In the genomic region with DNA sequence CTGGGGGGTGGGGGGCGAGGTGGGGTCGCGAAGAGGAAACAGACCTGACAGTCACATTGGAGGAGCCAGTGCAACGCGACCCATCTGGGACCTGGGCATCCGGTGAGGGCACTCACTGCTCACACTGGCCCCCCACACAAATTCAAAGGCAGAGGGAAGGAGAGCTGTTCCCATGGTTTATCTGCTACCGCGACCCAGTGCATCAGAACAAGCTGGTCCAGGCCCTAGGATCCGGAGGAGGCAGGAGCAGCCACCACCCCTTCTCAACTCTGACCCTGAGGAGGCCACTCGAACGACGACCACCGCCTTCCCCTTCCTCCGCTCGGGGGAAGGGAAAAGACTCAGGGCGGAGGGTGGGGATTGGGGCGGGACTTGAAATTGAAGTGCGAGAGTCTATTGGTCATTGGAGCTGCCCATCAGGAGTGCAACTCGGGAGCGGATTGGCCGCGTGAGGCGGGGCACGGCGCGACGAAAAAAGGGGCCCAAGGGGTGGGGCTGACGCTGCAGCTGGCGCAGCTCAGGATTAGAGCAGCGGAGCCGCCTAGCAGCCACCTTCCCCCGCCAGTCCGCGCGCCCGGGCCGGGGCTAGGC, we compare ENCODE assay signal across 9 cellular contexts. TPM values are rescaled to one million over a fixed set of nuclear protein-coding genes. Genes with fewer than 3 reads are reported as not detected.
DNase-seq lines count a peak whose midpoint lies in the region; ATAC-seq, FAIRE-seq and TF ChIP-seq lines count a peak whose summit lies in the region.
"Had no signal": no experiment of that assay in that cellular context is flagged by ENCODE, and none has a peak within 500 bp of the region (broad histone marks: within the 10 kb centered on the region; RNA-seq: fewer than 3 reads in every experiment).

CDK5R2 (plus strand) TSS at position 526 of the 591 bp plus-strand sequence. CDS start 155 bp downstream, outside the sequence.

- H2BK20ac ChIP-seq in H1 (ENCODE audit: low read length): no peak within 1 kb of the TSS

- H3K27ac Mint-ChIP-seq in activated CD8-positive, alpha-beta T cell treated with anti-CD3 and anti-CD28 coated beads, Interleukin-2, amount 10 ng/mL, durations not matched to agents 7 days and 5 days: peak within 1 kb of the TSS; percentile 51

- WGBS in H1 (ENCODE audit: extremely low coverage in 1 of 2, insufficient coverage in 1 of 2, insufficient read length in 1 of 2, insufficient replicate concordance in 2 of 2, low coverage in 1 of 2, low lambda C conversion rate in 2 of 2, missing lambda C conversion rate in 1 of 2), 2 experiments: 2% methylated on average over 10 of the region's 37 CpGs; no CpG with 5 or more reads in 1 of the 2 experiments
- WGBS in mesenchymal stem cell: 2% methylated on average over 23 of the region's 37 CpGs

- H4K5ac ChIP-seq in H1 (ENCODE audit: insufficient read length, low read depth, low read length): peak within 1 kb of the TSS; percentile 46

- no peak for FAIRE-seq in H1 (lab: Jason Lieb, UNC)
- FAIRE-seq: TTC549 had no signal

- CTCF ChIA-PET in activated CD8-positive, alpha-beta T cell treated with anti-CD3 and anti-CD28 coated beads, Interleukin-2, amount 10 ng/mL, durations not matched to agents 7 days and 5 days (lab: Charles Lee): interaction anchor here (0.8 to 2.1 kb wide), 5 partner anchors 18 to 83 kb away, joined by 3 to 7 read pairs (median 4); no protein-coding TSS in a partner anchor
- CTCF ChIA-PET in H1 (lab: Charles Lee; ENCODE audit: partially characterized antibody): interaction anchor here (0.6 to 6.8 kb wide), 9 partner anchors 20 to 198 kb away, joined by 3 to 50 read pairs (median 3); no protein-coding TSS in a partner anchor

- H3K14ac ChIP-seq in H1 (ENCODE audit: insufficient read length): no peak within 1 kb of the TSS
- H3K14ac ChIP-seq in mesenchymal stem cell (ENCODE audit: low read length in 2 of 2): no peak within 1 kb of the TSS

- H3K4me1 Mint-ChIP-seq in activated CD8-positive, alpha-beta T cell treated with anti-CD3 and anti-CD28 coated beads, Interleukin-2, amount 10 ng/mL, durations not matched to agents 7 days and 5 days (ENCODE audit: low read depth): peaks cover 7% of the 10 kb centered on the region

- H3K9me3 ChIP-seq in BLaER1 treated with 17β-estradiol and CSF1 and Interleukin-3, amounts not matched to agents 10 nM and 100 nM (replicated peaks in 1 of 11): peaks cover 0 to 5% (median 0%) of the 10 kb centered on the region in 11 experiments; a peak in 4 of 22 replicates
- H3K9me3 ChIP-seq in H1 (ENCODE audit: insufficient read depth in 2 of 2, low read depth in 1 of 2, low read length in 1 of 2): peaks cover 0 to 2% of the 10 kb centered on the region in 2 experiments; a peak in 1 of 4 replicates
- H3K9me3 ChIP-seq in mesenchymal stem cell (ENCODE audit: control insufficient read depth, low read length): peaks cover 2% of the 10 kb centered on the region

- no peaks in the 10 kb centered on the region for H3K9me3 Mint-ChIP-seq in activated CD8-positive, alpha-beta T cell treated with anti-CD3 and anti-CD28 coated beads, Interleukin-2, amount 10 ng/mL, durations not matched to agents 7 days and 5 days (ENCODE audit: insufficient read depth)

- no peak within 1 kb of the TSS for H2BK120ac ChIP-seq in H1 (replicated peaks; ENCODE audit: low read depth, low read length)
- no peak within 1 kb of the TSS for H2BK120ac ChIP-seq in mesenchymal stem cell (ENCODE audit: low read depth, low read length)

- H3K79me1 ChIP-seq in H1 (ENCODE audit: low read depth, low read length) (no peaks in the 10 kb centered on the region), mesenchymal stem cell (replicated peaks; ENCODE audit: low read length, poor library complexity, severe bottlenecking) (no peaks in the 10 kb centered on the region)

- H3K4me1 ChIP-seq in BLaER1 treated with 17β-estradiol and CSF1 and Interleukin-3, amounts not matched to agents 10 nM and 100 nM: peaks cover 10 to 23% (median 18%) of the 10 kb centered on the region in 10 experiments; a peak in 19 of 20 replicates
- peaks cover 9 to 29% (median 18%) of the 10 kb centered on the region in 4 experiments for H3K4me1 ChIP-seq in H1 (replicated peaks in 1 of 4; ENCODE audit: control insufficient read depth in 3 of 4, insufficient read depth in 4 of 4, low read length in 3 of 4)
- peaks cover 13% of the 10 kb centered on the region for H3K4me1 ChIP-seq in mesenchymal stem cell (ENCODE audit: control insufficient read depth, insufficient read depth, low read depth, low read length)

- H3K79me2 ChIP-seq in H1 (ENCODE audit: control insufficient read depth in 1 of 2, insufficient read depth in 2 of 2, low read length in 2 of 2): no peaks in the 10 kb centered on the region

- H3K36me3 ChIP-seq in BLaER1 treated with 17β-estradiol and CSF1 and Interleukin-3, amounts not matched to agents 10 nM and 100 nM: no peaks in the 10 kb centered on the region
- H3K36me3 ChIP-seq in H1 (ENCODE audit: control insufficient read depth in 2 of 4, insufficient read depth in 4 of 4, low read length in 3 of 4) (peaks cover 0 to 15% (median 0%) of the 10 kb centered on the region in 4 experiments; a peak in 1 of 8 replicates), mesenchymal stem cell (ENCODE audit: control insufficient read depth in 1 of 2, insufficient read depth in 2 of 2, low read depth in 1 of 2, low read length in 2 of 2) (no peaks in the 10 kb centered on the region)

- no peak within 1 kb of the TSS for H3K56ac ChIP-seq in H1 (replicated peaks; ENCODE audit: insufficient read length, low read depth, low read length)

- H2BK15ac ChIP-seq in H1 (ENCODE audit: low read length) (peak within 1 kb of the TSS; percentile 100; the same call in 1 of the 2 replicates), mesenchymal stem cell (ENCODE audit: low read depth, poor library complexity, severe bottlenecking) (no peak within 1 kb of the TSS)

- H3K18ac ChIP-seq in H1 (ENCODE audit: extremely low read depth, low read length): peak within 1 kb of the TSS; percentile 84; the same call in 1 of the 2 replicates
- no peak within 1 kb of the TSS for H3K18ac ChIP-seq in mesenchymal stem cell (ENCODE audit: low read depth in 1 of 2, low read length in 2 of 2)

- H3K27me3 ChIP-seq in BLaER1 treated with 17β-estradiol and CSF1 and Interleukin-3, amounts not matched to agents 10 nM and 100 nM: peaks cover 48 to 67% (median 55%) of the 10 kb centered on the region in 11 experiments
- H3K27me3 ChIP-seq in H1 (replicated peaks in 1 of 4; ENCODE audit: control insufficient read depth in 3 of 4, extremely low read depth in 1 of 4, insufficient read depth in 3 of 4, low read length in 3 of 4): peaks cover 31 to 69% (median 54%) of the 10 kb centered on the region in 4 experiments
- H3K27me3 ChIP-seq in mesenchymal stem cell (ENCODE audit: control insufficient read depth in 1 of 2, insufficient read depth in 1 of 2, low read length in 2 of 2): peaks cover 93 to 94% of the 10 kb centered on the region in 2 experiments

- no peak for TF ChIP-seq RAD21 in H1 (IDR thresholded peaks at IDR 0.05 in 1 of 2, conservative IDR thresholded peaks at IDR 0.05 in 1 of 2; ENCODE audit: low read depth in 2 of 2, low read length in 2 of 2)

- POLR2A ChIA-PET in activated CD8-positive, alpha-beta T cell treated with anti-CD3 and anti-CD28 coated beads, Interleukin-2, amount 10 ng/mL, durations not matched to agents 7 days and 5 days (lab: Charles Lee): no interaction called here
- POLR2A ChIA-PET in H1 (lab: Charles Lee; ENCODE audit: partially characterized antibody): interaction anchor here (0.9 to 1.4 kb wide), 4 partner anchors 9 to 32 kb away, joined by 4 to 5 read pairs (median 4); no protein-coding TSS in a partner anchor

- H2BK12ac ChIP-seq in H1 (ENCODE audit: low read depth, low read length) (peak within 1 kb of the TSS; percentile 44; the same call in 1 of the 2 replicates), mesenchymal stem cell (ENCODE audit: low read length in 2 of 2) (no peak within 1 kb of the TSS)

- no peak within 1 kb of the TSS; the same call in 1 of the 2 replicates for H4K8ac ChIP-seq in H1 (ENCODE audit: extremely low read depth, insufficient read depth, low read length)
- no peak within 1 kb of the TSS for H4K8ac ChIP-seq in mesenchymal stem cell (ENCODE audit: low read length)

- peak within 1 kb of the TSS; percentile 59 to 75 (median 66) for H3K4me3 ChIP-seq in BLaER1 treated with 17β-estradiol and CSF1 and Interleukin-3, amounts not matched to agents 10 nM and 100 nM
- H3K4me3 ChIP-seq in H1 (ENCODE audit: extremely low read depth in 1 of 4, insufficient read depth in 2 of 4, low read depth in 3 of 4, low read length in 4 of 4): peak within 1 kb of the TSS; percentile 61 to 74 (median 68)
- H3K4me3 ChIP-seq in mesenchymal stem cell (ENCODE audit: insufficient read depth in 1 of 2, low read depth in 1 of 2, low read length in 2 of 2): peak within 1 kb of the TSS; percentile 23 to 58

- peak within 1 kb of the TSS; percentile 47 for H3K4me3 Mint-ChIP-seq in activated CD8-positive, alpha-beta T cell treated with anti-CD3 and anti-CD28 coated beads, Interleukin-2, amount 10 ng/mL, durations not matched to agents 7 days and 5 days

- DNase-seq in GM19240 (ENCODE audit: insufficient read length, low spot score): peak; percentile 94
- DNase-seq in NCI-H460 (ENCODE audit: extremely low read depth, low read depth): peak; percentile 84
- peak; percentile 80 for DNase-seq in activated CD8-positive, alpha-beta T cell treated with anti-CD3 and anti-CD28 coated beads, Interleukin-2, amount 10 ng/mL, durations not matched to agents 7 days and 5 days
- DNase-seq in H1 (ENCODE audit: low read depth in 1 of 2, low spot score in 2 of 2): peak; percentile 74 to 98
- DNase-seq in mesenchymal stem cell: peak; percentile 70
- peak; percentile 56 for DNase-seq in stimulated activated CD8-positive, alpha-beta memory T cell treated with anti-CD3 and anti-CD28 coated beads, Interleukin-15, amount 100 ng/mL, for 24 hours (ENCODE audit: low read depth)

- no peak for TF ChIP-seq EP300 in H1 (IDR thresholded peaks at IDR 0.05; ENCODE audit: borderline replicate concordance in 1 of 2, low read depth in 2 of 2, low read length in 2 of 2)

- H2BK5ac ChIP-seq in H1 (ENCODE audit: low read depth, low read length) (0 out of 2 replicates have a peak within 1 kb of the TSS, but pooled peaks have one; percentile 15), mesenchymal stem cell (ENCODE audit: low read depth, low read length, poor library complexity, severe bottlenecking) (no peak within 1 kb of the TSS)

- no peak for TF ChIP-seq POLR2A in H1 (IDR thresholded peaks at IDR 0.05; ENCODE audit: control extremely low read depth in 1 of 2, low read depth in 2 of 2, low read length in 2 of 2)

- peak within 1 kb of the TSS; percentile 89 to 100 (median 98) for H3K4me2 ChIP-seq in BLaER1 treated with 17β-estradiol and CSF1 and Interleukin-3, amounts not matched to agents 10 nM and 100 nM
- H3K4me2 ChIP-seq in H1 (ENCODE audit: insufficient read depth in 1 of 2, low read depth in 2 of 2, low read length in 2 of 2): peak within 1 kb of the TSS; percentile 84 to 95
- peak within 1 kb of the TSS; percentile 70 for H3K4me2 ChIP-seq in mesenchymal stem cell (ENCODE audit: low read length, poor library complexity, severe bottlenecking)

- peak within 1 kb of the TSS; percentile 97 for H2AFZ ChIP-seq in H1 (ENCODE audit: low read length)
- no peak within 1 kb of the TSS for H2AFZ ChIP-seq in mesenchymal stem cell (ENCODE audit: low read depth, low read length)

- H3K9ac ChIP-seq in BLaER1 treated with 17β-estradiol and CSF1 and Interleukin-3, amounts not matched to agents 10 nM and 100 nM: peak within 1 kb of the TSS in 10 of 11 experiments; percentile 48 to 71 (median 63); a peak in 19 of 22 replicates
- H3K9ac ChIP-seq in H1 (replicated peaks in 1 of 4; ENCODE audit: extremely low read depth in 1 of 4, low read depth in 3 of 4, low read length in 3 of 4) (peak within 1 kb of the TSS in 1 of 4 experiments; percentile 80; a peak in 2 of 7 replicates), mesenchymal stem cell (ENCODE audit: low read length) (no peak within 1 kb of the TSS)

- H3K23ac ChIP-seq in H1 (ENCODE audit: insufficient read length) (no peak within 1 kb of the TSS), mesenchymal stem cell (ENCODE audit: low read length in 2 of 2) (peak within 1 kb of the TSS in 1 of 2 experiments; percentile 86)

- H2AK5ac ChIP-seq in H1 (ENCODE audit: low read depth, low read length) (0 out of 2 replicates have a peak within 1 kb of the TSS, but pooled peaks have one; percentile 15), mesenchymal stem cell (ENCODE audit: low read length, severe bottlenecking) (no peak within 1 kb of the TSS)

- peaks cover 0 to 31% (median 12%) of the 10 kb centered on the region in 11 experiments; a peak in 12 of 22 replicates for H4K20me1 ChIP-seq in BLaER1 treated with 17β-estradiol and CSF1 and Interleukin-3, amounts not matched to agents 10 nM and 100 nM
- H4K20me1 ChIP-seq in H1 (replicated peaks in 1 of 2; ENCODE audit: control insufficient read depth in 1 of 2, insufficient read depth in 2 of 2, low read length in 2 of 2): peaks cover 2 to 12% of the 10 kb centered on the region in 2 experiments

- H3K27ac ChIP-seq in BLaER1 treated with 17β-estradiol and CSF1 and Interleukin-3, amounts not matched to agents 10 nM and 100 nM: no peak within 1 kb of the TSS
- H3K27ac ChIP-seq in H1 (ENCODE audit: low read depth, low read length): no peak within 1 kb of the TSS
- no peak within 1 kb of the TSS for H3K27ac ChIP-seq in mesenchymal stem cell (ENCODE audit: low read length, poor library complexity, severe bottlenecking)

- H3K36me3 Mint-ChIP-seq in activated CD8-positive, alpha-beta T cell treated with anti-CD3 and anti-CD28 coated beads, Interleukin-2, amount 10 ng/mL, durations not matched to agents 7 days and 5 days (ENCODE audit: low read depth): peaks cover 4% of the 10 kb centered on the region

- H3K27me3 Mint-ChIP-seq in activated CD8-positive, alpha-beta T cell treated with anti-CD3 and anti-CD28 coated beads, Interleukin-2, amount 10 ng/mL, durations not matched to agents 7 days and 5 days (ENCODE audit: low read depth): peaks cover 73% of the 10 kb centered on the region

- peaks cover 12% of the 10 kb centered on the region for H3K23me2 ChIP-seq in H1 (ENCODE audit: low read depth, low read length)

- TF ChIP-seq CTCF in H1 (IDR thresholded peaks at IDR 0.05; ENCODE audit: control extremely low read depth in 1 of 3, insufficient read depth in 1 of 3, low read depth in 1 of 3, low read length in 3 of 3): no peak

- H3K4ac ChIP-seq in H1 (replicated peaks; ENCODE audit: insufficient read length, low read depth, low read length) (no peak within 1 kb of the TSS), mesenchymal stem cell (ENCODE audit: low read depth in 1 of 2, low read length in 2 of 2) (no peak within 1 kb of the TSS)

- peak; percentile 89 for ATAC-seq in HG03378 (IDR thresholded peaks at IDR 0.05; ENCODE audit: unreplicated experiment)
- peak; percentile 85 for ATAC-seq in activated CD8-positive, alpha-beta T cell treated with anti-CD3 and anti-CD28 coated beads, Interleukin-2, amount 10 ng/mL, durations not matched to agents 7 days and 5 days

- H4K91ac ChIP-seq in H1 (replicated peaks; ENCODE audit: insufficient read length, low read length) (no peak within 1 kb of the TSS), mesenchymal stem cell (ENCODE audit: low read length) (no peak within 1 kb of the TSS)

RNA-seq across cellular contexts. Expression of gene CDK5R2, which starts in this region (rescaled TPM):
- total RNA-seq in NCI-H460 (2014; rRNA removed; shearing (Covaris generic)): 0.07 TPM in 1 of 2 replicates, not detected in the other
- polyA plus RNA-seq in NCI-H460 (2014; cell fraction: nucleus; rRNA removed): 0.04 TPM in 1 of 2 replicates, not detected in the other
- total RNA-seq in activated CD8-positive, alpha-beta T cell treated with anti-CD3 and anti-CD28 coated beads, Interleukin-2, amount 10 ng/mL, durations not matched to agents 7 days and 5 days: not detected
- not detected in 2 replicates for total RNA-seq in H1 (2021; fragmentation: NEBNext Ultra II Directional; extraction: Animal tissue kit (Norgen Biotek cat#: 25700))
- 0.14 TPM in 2 replicates for polyA plus RNA-seq in H1 (2011; rRNA removed)
- polyA plus RNA-seq in H1 (2011; cell fraction: cytosol; rRNA removed): 0.09 TPM
- polyA plus RNA-seq in H1 (2011; cell fraction: nucleus; rRNA removed): not detected
- 0.08 to 0.33 TPM (median 0.14 TPM) in 3 of 4 replicates, not detected in the other for polyA plus RNA-seq in H1 (2012, experiment 1 of 2)
- polyA plus RNA-seq in H1 (2012, experiment 2 of 2): not detected
- polyA plus RNA-seq in H1 (2013, experiment 1 of 2): 0.10 TPM
- 0.13 TPM for polyA plus RNA-seq in H1 (2013, experiment 2 of 2)
- polyA minus RNA-seq in H1 (2011; rRNA and poly(A)+ RNA removed): 0.06 TPM in 1 of 2 replicates, not detected in the other
- not detected for polyA minus RNA-seq in H1 (2011; cell fraction: cytosol; rRNA and poly(A)+ RNA removed)
- not detected for polyA minus RNA-seq in H1 (2011; cell fraction: nucleus; rRNA and poly(A)+ RNA removed)
- 0.03 TPM for polyA plus RNA-seq in mesenchymal stem cell (2013, experiment 1 of 2)
- polyA plus RNA-seq in mesenchymal stem cell (2013, experiment 2 of 2): not detected

Comparison
In these comparisons a context has a peak if more than half of its experiments do, and no peak if none do; other contexts are left out.
1. Peak in DNase-seq in NCI-H460; RNA of the gene not detected or under 1 TPM.
2. Peak in DNase-seq and ATAC-seq in activated CD8-positive, alpha-beta T cell treated with anti-CD3 and anti-CD28 coated beads, Interleukin-2, amount 10 ng/mL, durations not matched to agents 7 days and 5 days; RNA of the gene not detected or under 1 TPM.
3. Peak in DNase-seq, H3K4me3 ChIP-seq and H3K4me2 ChIP-seq in H1; RNA of the gene not detected or under 1 TPM.